Comparison of ENCODE assay signal across 2 cellular contexts in the genomic region with DNA sequence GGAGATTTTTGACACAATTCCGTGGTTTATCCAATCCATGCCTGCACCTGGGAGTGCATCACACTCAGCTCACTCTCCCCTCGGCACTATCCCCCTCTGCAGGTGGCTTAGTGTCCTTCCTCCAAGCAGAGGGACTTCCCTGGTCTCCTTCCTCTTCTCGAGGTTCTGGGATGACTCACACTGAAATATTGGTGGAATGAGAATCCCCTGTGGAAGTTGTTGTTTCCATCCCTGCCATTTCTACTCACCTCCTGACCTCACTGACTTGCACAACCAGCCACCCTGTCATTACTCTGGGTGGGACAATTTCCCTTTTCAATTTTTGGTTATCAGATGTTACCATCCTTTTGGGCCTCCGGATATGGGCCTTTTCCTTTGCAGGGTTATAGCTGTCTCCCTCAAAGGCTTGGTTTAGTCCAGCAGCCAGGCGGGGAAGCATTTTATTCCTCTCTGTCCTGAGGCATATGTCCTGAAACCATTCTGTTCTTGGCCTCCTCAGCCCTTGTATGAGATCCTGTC.
TF ChIP-seq lines count a peak whose summit lies in the region.

No MANE protein-coding gene starts in this region.

TF ChIP-seq in IMR-90, 13 proteins besides CTCF, POLR2A, EP300 and RAD21:
- TF ChIP-seq NFE2L2 (IDR thresholded peaks at IDR 0.05; ENCODE audit: low read depth, low read length) = no peak
- peak; percentile 36; the same call in 1 of the 2 replicates for TF ChIP-seq FOS (IDR thresholded peaks at IDR 0.05; ENCODE audit: low read depth, low read length)
- TF ChIP-seq CEBPB (IDR thresholded peaks at IDR 0.05; ENCODE audit: low read depth, low read length) = peak; percentile 86

TF ChIP-seq in liver, 16 proteins besides CTCF, POLR2A, EP300 and RAD21:
- TF ChIP-seq RXRA (IDR thresholded peaks at IDR 0.05) (no peak), NR2F2 (IDR thresholded peaks at IDR 0.05) (peak; percentile 30)
